1 cellular context compared by ENCODE assay signal in genomic region chr9:137605146-137606004, GRCh38.
TF ChIP-seq lines count a peak whose summit lies in the region.

A gene with protein sequence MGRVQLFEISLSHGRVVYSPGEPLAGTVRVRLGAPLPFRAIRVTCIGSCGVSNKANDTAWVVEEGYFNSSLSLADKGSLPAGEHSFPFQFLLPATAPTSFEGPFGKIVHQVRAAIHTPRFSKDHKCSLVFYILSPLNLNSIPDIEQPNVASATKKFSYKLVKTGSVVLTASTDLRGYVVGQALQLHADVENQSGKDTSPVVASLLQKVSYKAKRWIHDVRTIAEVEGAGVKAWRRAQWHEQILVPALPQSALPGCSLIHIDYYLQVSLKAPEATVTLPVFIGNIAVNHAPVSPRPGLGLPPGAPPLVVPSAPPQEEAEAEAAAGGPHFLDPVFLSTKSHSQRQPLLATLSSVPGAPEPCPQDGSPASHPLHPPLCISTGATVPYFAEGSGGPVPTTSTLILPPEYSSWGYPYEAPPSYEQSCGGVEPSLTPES (plus strand): TSS chr9:137605686. CDS start chr9:137605718, 32 bp downstream.

TF ChIP-seq in H1, 55 proteins besides CTCF, POLR2A, EP300 and RAD21:
- TF ChIP-seq MAX (IDR thresholded peaks at IDR 0.05) = 0 out of 2 replicates have a peak, but pooled peaks have one; percentile 31
- peak; percentile 51 for TF ChIP-seq POLR2AphosphoS5 (IDR thresholded peaks at IDR 0.05; ENCODE audit: low read depth, low read length)
- peak; percentile 48 for TF ChIP-seq TAF1 (IDR thresholded peaks at IDR 0.05; ENCODE audit: low read depth, low read length)
- no peak for TF ChIP-seq HDAC6 (IDR thresholded peaks at IDR 0.05; ENCODE audit: low read depth, low read length)
- TF ChIP-seq GABPA (IDR thresholded peaks at IDR 0.05; ENCODE audit: borderline replicate concordance, insufficient read depth, low read length) = 0 out of 2 replicates have a peak, but pooled peaks have one; percentile 12
- TF ChIP-seq TCF12 (IDR thresholded peaks at IDR 0.05; ENCODE audit: low read depth, low read length) = no peak
- no peak for TF ChIP-seq SP2 (IDR thresholded peaks at IDR 0.05; ENCODE audit: low read length)
- peak; percentile 10; the same call in 1 of the 2 replicates for TF ChIP-seq NRF1 (IDR thresholded peaks at IDR 0.05; ENCODE audit: low read depth, low read length)
- TF ChIP-seq CREB1 (IDR thresholded peaks at IDR 0.05) = peak; percentile 57; the same call in 1 of the 2 replicates
- no peak for TF ChIP-seq CEBPB (IDR thresholded peaks at IDR 0.05; ENCODE audit: low read depth, low read length)
- TF ChIP-seq SUZ12 (IDR thresholded peaks at IDR 0.05; ENCODE audit: low read length) = no peak
- TF ChIP-seq NANOG (IDR thresholded peaks at IDR 0.05; ENCODE audit: insufficient read depth, low read depth, low read length, poor library complexity, severe bottlenecking) = no peak
- TF ChIP-seq CHD1 (IDR thresholded peaks at IDR 0.05; ENCODE audit: low read depth, low read length) = no peak
- no peak for TF ChIP-seq ZNF274 (IDR thresholded peaks at IDR 0.05; ENCODE audit: borderline replicate concordance, extremely low read depth, low read length)
- no peak for TF ChIP-seq CBX8 (IDR thresholded peaks at IDR 0.05; ENCODE audit: borderline replicate concordance, low read depth, low read length)
- no peak for TF ChIP-seq CTBP2 (IDR thresholded peaks at IDR 0.05; ENCODE audit: borderline replicate concordance, insufficient read depth, insufficient read length, low read length)
- peak; percentile 78 for TF ChIP-seq PHF8 (conservative IDR thresholded peaks at IDR 0.05; ENCODE audit: low read depth, low read length)
- TF ChIP-seq EGR1 (IDR thresholded peaks at IDR 0.05; ENCODE audit: borderline replicate concordance, low read depth, low read length) = peak; percentile 51; the same call in 1 of the 2 replicates
- no peak for TF ChIP-seq KDM4A (IDR thresholded peaks at IDR 0.05; ENCODE audit: low read depth, low read length, severe bottlenecking)
- 0 out of 4 replicates have a peak, but pooled peaks have one; percentile 17 to 34 for TF ChIP-seq SIN3A (conservative IDR thresholded peaks at IDR 0.05 in 1 of 2, IDR thresholded peaks at IDR 0.05 in 1 of 2; ENCODE audit: low read depth in 1 of 2, low read length in 2 of 2)
- TF ChIP-seq TBP (IDR thresholded peaks at IDR 0.05; ENCODE audit: low read depth, low read length) = no peak
TF ChIP-seq in H1: peak in this region for 9.
